In genomic region chr14:31270196-31270772, GRCh38 we compare ENCODE assay signal across 1 cellular context.
TF ChIP-seq lines count a peak whose summit lies in the region.

No MANE protein-coding gene starts in this region.

TF ChIP-seq in HepG2, 621 proteins besides CTCF, POLR2A, EP300 and RAD21 (continued from another document and continues in another):
- peak; percentile 49; the same call in 1 of the 2 replicates for TF ChIP-seq ZNF362 (CRISPR knock-in tag; IDR thresholded peaks at IDR 0.05; ENCODE audit: borderline replicate concordance)
- peak; percentile 56; the same call in 1 of the 2 replicates for TF ChIP-seq ZSCAN29 (CRISPR knock-in tag; conservative IDR thresholded peaks at IDR 0.05)
- TF ChIP-seq KMT2A (CRISPR knock-in tag; IDR thresholded peaks at IDR 0.05) = no peak
- TF ChIP-seq TEAD3 (CRISPR knock-in tag; optimal IDR thresholded peaks at IDR 0.05; ENCODE audit: borderline replicate concordance) = peak; percentile 79
- TF ChIP-seq TBP (CRISPR knock-in tag; IDR thresholded peaks at IDR 0.05) = no peak
- peak; percentile 97 for TF ChIP-seq ZNF276 (CRISPR knock-in tag; IDR thresholded peaks at IDR 0.05; ENCODE audit: low read depth)
- no peak for TF ChIP-seq ETS1 (CRISPR knock-in tag; IDR thresholded peaks at IDR 0.05)
- TF ChIP-seq TOE1 (CRISPR knock-in tag; IDR thresholded peaks at IDR 0.05) = no peak; the same call in 1 of the 2 replicates
- TF ChIP-seq SMAD9 (CRISPR knock-in tag; IDR thresholded peaks at IDR 0.05) = no peak
- TF ChIP-seq HHEX (CRISPR knock-in tag; IDR thresholded peaks at IDR 0.05) = no peak; the same call in 1 of the 2 replicates
- 0 out of 2 replicates have a peak, but pooled peaks have one; percentile 42 for TF ChIP-seq KAT7 (CRISPR knock-in tag; IDR thresholded peaks at IDR 0.05; ENCODE audit: borderline replicate concordance)
- TF ChIP-seq ZNF569 (CRISPR knock-in tag; IDR thresholded peaks at IDR 0.05; ENCODE audit: borderline replicate concordance) = no peak
- peak; percentile 79 for TF ChIP-seq SMC3 (IDR thresholded peaks at IDR 0.05; ENCODE audit: low read length)
- no peak for TF ChIP-seq JUNB (CRISPR knock-in tag; IDR thresholded peaks at IDR 0.05; ENCODE audit: borderline replicate concordance)
- TF ChIP-seq ZGPAT (CRISPR knock-in tag; IDR thresholded peaks at IDR 0.05) = no peak
- no peak for TF ChIP-seq ZNF547 (CRISPR knock-in tag; IDR thresholded peaks at IDR 0.05)
- TF ChIP-seq ZSCAN30 (CRISPR knock-in tag; IDR thresholded peaks at IDR 0.05) = no peak
- peak; percentile 47; the same call in 1 of the 2 replicates for TF ChIP-seq SRY (CRISPR knock-in tag; IDR thresholded peaks at IDR 0.05)
- TF ChIP-seq ZNF136 (CRISPR knock-in tag; IDR thresholded peaks at IDR 0.05; ENCODE audit: low read depth) = no peak
- no peak for TF ChIP-seq SOX13 (IDR thresholded peaks at IDR 0.05)
- no peak; a peak in 1 of 4 replicates for TF ChIP-seq SOX13 (CRISPR knock-in tag; conservative IDR thresholded peaks at IDR 0.05 in 1 of 2, IDR thresholded peaks at IDR 0.05 in 1 of 2)
- TF ChIP-seq ELF1 (CRISPR knock-in tag; IDR thresholded peaks at IDR 0.05) = no peak
- TF ChIP-seq SALL2 (CRISPR knock-in tag; IDR thresholded peaks at IDR 0.05) = no peak
- TF ChIP-seq GMEB1 (CRISPR knock-in tag; IDR thresholded peaks at IDR 0.05; ENCODE audit: borderline replicate concordance) = no peak
- TF ChIP-seq JUN (CRISPR knock-in tag; IDR thresholded peaks at IDR 0.05) = peak; percentile 33; the same call in 1 of the 2 replicates
- TF ChIP-seq ZNF589 (CRISPR knock-in tag; conservative IDR thresholded peaks at IDR 0.05) = no peak
- 0 out of 2 replicates have a peak, but pooled peaks have one; percentile 25 for TF ChIP-seq MIER2 (CRISPR knock-in tag; IDR thresholded peaks at IDR 0.05)
- TF ChIP-seq ETV5 (CRISPR knock-in tag; IDR thresholded peaks at IDR 0.05; ENCODE audit: borderline replicate concordance) = peak; percentile 62
- peak; percentile 72; the same call in 1 of the 2 replicates for TF ChIP-seq ZNF451 (CRISPR knock-in tag; IDR thresholded peaks at IDR 0.05)
- no peak for TF ChIP-seq ZNF670 (CRISPR knock-in tag; IDR thresholded peaks at IDR 0.05; ENCODE audit: borderline replicate concordance)
- no peak; the same call in 1 of the 2 replicates for TF ChIP-seq MYC (CRISPR knock-in tag; IDR thresholded peaks at IDR 0.05; ENCODE audit: borderline replicate concordance)
- no peak for TF ChIP-seq PTBP1 (IDR thresholded peaks at IDR 0.05; ENCODE audit: low read depth, low read length, poor library complexity, severe bottlenecking)
- no peak for TF ChIP-seq PRPF4 (IDR thresholded peaks at IDR 0.05; ENCODE audit: low read depth, low read length, poor library complexity, severe bottlenecking)
- TF ChIP-seq ZNF484 (CRISPR knock-in tag; IDR thresholded peaks at IDR 0.05; ENCODE audit: borderline replicate concordance, low read depth) = peak; percentile 55; the same call in 1 of the 2 replicates
- TF ChIP-seq ZBTB46 (CRISPR knock-in tag; IDR thresholded peaks at IDR 0.05; ENCODE audit: borderline replicate concordance) = peak; percentile 92
- peak; percentile 74; the same call in 1 of the 2 replicates for TF ChIP-seq FOXC1 (CRISPR knock-in tag; IDR thresholded peaks at IDR 0.05; ENCODE audit: borderline replicate concordance)
- TF ChIP-seq ZNF7 (CRISPR knock-in tag; IDR thresholded peaks at IDR 0.05) = no peak
- TF ChIP-seq ELF4 (CRISPR knock-in tag; IDR thresholded peaks at IDR 0.05; ENCODE audit: borderline replicate concordance) = no peak
- TF ChIP-seq RARA (CRISPR knock-in tag; IDR thresholded peaks at IDR 0.05) = no peak
- TF ChIP-seq TMF1 (CRISPR knock-in tag; IDR thresholded peaks at IDR 0.05; ENCODE audit: low read depth) = 0 out of 2 replicates have a peak, but pooled peaks have one; percentile 38
- no peak for TF ChIP-seq IKZF4 (CRISPR knock-in tag; IDR thresholded peaks at IDR 0.05; ENCODE audit: borderline replicate concordance, low read depth, not compliant biosample characterization)
- TF ChIP-seq MAFK (conservative IDR thresholded peaks at IDR 0.05 in 1 of 2, IDR thresholded peaks at IDR 0.05 in 1 of 2; ENCODE audit: low read length in 2 of 2) = no peak
- 0 out of 2 replicates have a peak, but pooled peaks have one; percentile 42 for TF ChIP-seq ZSCAN22 (CRISPR knock-in tag; IDR thresholded peaks at IDR 0.05)
- TF ChIP-seq NKX3-1 (CRISPR knock-in tag; IDR thresholded peaks at IDR 0.05) = no peak
- no peak for TF ChIP-seq ZNF816 (CRISPR knock-in tag; IDR thresholded peaks at IDR 0.05; ENCODE audit: borderline replicate concordance)
- TF ChIP-seq ZNF570 (CRISPR knock-in tag; IDR thresholded peaks at IDR 0.05; ENCODE audit: borderline replicate concordance) = 0 out of 2 replicates have a peak, but pooled peaks have one; percentile 59
- no peak for TF ChIP-seq GATA4 (IDR thresholded peaks at IDR 0.05; ENCODE audit: borderline replicate concordance, low read depth)
- TF ChIP-seq NRL (CRISPR knock-in tag; IDR thresholded peaks at IDR 0.05; ENCODE audit: borderline replicate concordance) = peak; percentile 90
- TF ChIP-seq CCAR2 (optimal IDR thresholded peaks at IDR 0.05; ENCODE audit: low read depth, low read length) = no peak
- TF ChIP-seq HNRNPH1 (optimal IDR thresholded peaks at IDR 0.05; ENCODE audit: low read depth, low read length) = no peak
- no peak for TF ChIP-seq MLXIP (CRISPR knock-in tag; IDR thresholded peaks at IDR 0.05; ENCODE audit: borderline replicate concordance)
- TF ChIP-seq THAP9 (CRISPR knock-in tag; IDR thresholded peaks at IDR 0.05; ENCODE audit: borderline replicate concordance) = peak; percentile 67; the same call in 1 of the 2 replicates
- no peak for TF ChIP-seq RFX1 (IDR thresholded peaks at IDR 0.05)
- no peak for TF ChIP-seq ZNF564 (CRISPR knock-in tag; IDR thresholded peaks at IDR 0.05)
- TF ChIP-seq ZMYM2 (CRISPR knock-in tag; IDR thresholded peaks at IDR 0.05) = peak; percentile 84
- no peak for TF ChIP-seq ZNF75D (CRISPR knock-in tag; IDR thresholded peaks at IDR 0.05; ENCODE audit: borderline replicate concordance)
- TF ChIP-seq ESRRA (CRISPR knock-in tag; IDR thresholded peaks at IDR 0.05; ENCODE audit: low read depth) = 0 out of 2 replicates have a peak, but pooled peaks have one; percentile 20
- no peak for TF ChIP-seq GTF2F1 (IDR thresholded peaks at IDR 0.05; ENCODE audit: low read length)
- TF ChIP-seq NFE2L1 (CRISPR knock-in tag; IDR thresholded peaks at IDR 0.05; ENCODE audit: borderline replicate concordance) = no peak
- no peak for TF ChIP-seq SNAPC2 (CRISPR knock-in tag; IDR thresholded peaks at IDR 0.05)
